29 cellular contexts compared by ENCODE assay signal in the genomic region with DNA sequence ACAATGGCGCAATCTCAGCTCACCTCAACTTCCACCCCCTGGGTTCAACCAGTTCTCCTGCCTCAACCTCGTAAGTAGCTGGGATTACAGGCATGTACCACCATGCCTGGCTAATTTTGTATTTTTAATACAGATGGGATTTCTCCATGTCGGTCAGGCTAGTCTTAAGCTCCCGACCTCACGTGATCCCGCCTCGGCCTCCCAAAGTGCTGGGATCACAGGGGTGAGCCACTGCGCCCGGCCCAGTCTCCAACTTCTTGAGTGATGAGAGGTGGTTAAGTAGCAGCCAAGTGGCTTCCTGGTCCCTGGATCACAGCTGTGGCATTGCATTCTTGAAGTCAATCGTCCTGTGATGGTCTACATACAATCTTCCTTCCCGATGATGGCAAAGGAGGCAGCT.
"Had no signal": no experiment of that assay in that cellular context is flagged by ENCODE, and none has a peak within 500 bp of the region (broad histone marks: within the 10 kb centered on the region; RNA-seq: fewer than 3 reads in every experiment).

No MANE protein-coding gene starts in this region.

- H3K4me1 ChIP-seq: parathyroid adenoma, psoas muscle, right lobe of liver, sigmoid colon, stomach, transverse colon, upper lobe of right lung, uterus had no signal

- H3K4me3 ChIP-seq: ovary, psoas muscle, right lobe of liver, sigmoid colon, stomach, thoracic aorta, tibial artery, transverse colon, upper lobe of right lung, uterus had no signal

- H3K36me3 Mint-ChIP-seq: naive thymus-derived CD8-positive, alpha-beta T cell; natural killer cell treated with Interleukin-12 subunit alpha and Interleukin-12 subunit beta and Interleukin-15 and Interleukin-18, amount 100 ng/mL, for 72 hours; stimulated activated effector memory CD8-positive, alpha-beta T cell treated with anti-CD3 and anti-CD28 coated beads, Interleukin-12 subunit alpha, Interleukin-12 subunit beta, amount 100 ng/mL, for 72 hours; type B pancreatic cell had no signal

- H3K27me3 Mint-ChIP-seq: natural killer cell treated with Interleukin-12 subunit alpha and Interleukin-12 subunit beta and Interleukin-15 and Interleukin-18, amount 100 ng/mL, for 72 hours; progenitor cell of endocrine pancreas; type B pancreatic cell had no signal

- H3K79me2 ChIP-seq: parathyroid adenoma had no signal

- H3K9me3 Mint-ChIP-seq: naive thymus-derived CD8-positive, alpha-beta T cell; natural killer cell treated with Interleukin-12 subunit alpha and Interleukin-12 subunit beta and Interleukin-15 and Interleukin-18, amount 100 ng/mL, for 72 hours; neural crest cell; stimulated activated effector memory CD8-positive, alpha-beta T cell treated with anti-CD3 and anti-CD28 coated beads, Interleukin-12 subunit alpha, Interleukin-12 subunit beta, amount 100 ng/mL, for 72 hours; stimulated activated naive B cell treated with anti-CD40 and anti-IgM and Interleukin-4, amounts not matched to agents 10 μg/mL and 1 μg/mL and 100 μg/mL, for 72 hours; stimulated activated naive CD8-positive, alpha-beta T cell treated with anti-CD3 and anti-CD28 coated beads, Interleukin-15, Interleukin-2, amounts not matched to agents 100 ng/mL and 50 ng/mL, for 24 hours; type B pancreatic cell had no signal

- DNase-seq: naive thymus-derived CD8-positive, alpha-beta T cell; nephron progenitor cell; occipital lobe; ovary; posterior cingulate gyrus; psoas muscle; right cardiac atrium; right lobe of liver; sigmoid colon; small intestine; stimulated activated CD4-positive, alpha-beta T cell treated with anti-CD3 and anti-CD28 coated beads, Interleukin-15, amount 100 ng/mL, for 24 hours; stimulated activated CD4-positive, alpha-beta T cell treated with anti-CD3 and anti-CD28 coated beads, Interleukin-2, amount 100 ng/mL, for 24 hours; stimulated activated CD4-positive, alpha-beta T cell treated with anti-CD3 and anti-CD28 coated beads, Interleukin-2, amount 100 ng/mL, for 48 hours; stimulated activated CD4-positive, alpha-beta T cell treated with anti-CD3 and anti-CD28 coated beads, Interleukin-4, amount 100 ng/mL, for 24 hours; stimulated activated naive B cell treated with anti-CD40 and anti-IgM and Interleukin-4, amounts not matched to agents 10 μg/mL and 1 μg/mL and 100 μg/mL, for 72 hours; stimulated activated naive CD4-positive, alpha-beta T cell treated with Interleukin-2 at 50 U/mL for 16 hours; stomach; tibial artery; transverse colon; upper lobe of right lung; uterus had no signal

- H3K27ac Mint-ChIP-seq: natural killer cell treated with Interleukin-12 subunit alpha and Interleukin-12 subunit beta and Interleukin-15 and Interleukin-18, amount 100 ng/mL, for 72 hours; nephron progenitor cell; progenitor cell of endocrine pancreas; stimulated activated effector memory CD8-positive, alpha-beta T cell treated with anti-CD3 and anti-CD28 coated beads, Interleukin-12 subunit alpha, Interleukin-12 subunit beta, amount 100 ng/mL, for 72 hours; stimulated activated naive B cell treated with anti-CD40 and anti-IgM and Interleukin-4, amounts not matched to agents 10 μg/mL and 1 μg/mL and 100 μg/mL, for 72 hours; stimulated activated naive CD8-positive, alpha-beta T cell treated with anti-CD3 and anti-CD28 coated beads, Interleukin-15, Interleukin-2, amounts not matched to agents 100 ng/mL and 50 ng/mL, for 24 hours; type B pancreatic cell had no signal

- H3K9ac ChIP-seq: parathyroid adenoma had no signal

- H3K27ac ChIP-seq: ovary, parathyroid adenoma, psoas muscle, right lobe of liver, sigmoid colon, stomach, thoracic aorta, tibial artery, transverse colon, upper lobe of right lung, uterus had no signal

- H2AFZ ChIP-seq: parathyroid adenoma had no signal

- ATAC-seq: naive thymus-derived CD8-positive, alpha-beta T cell; natural killer cell treated with Interleukin-12 subunit alpha and Interleukin-12 subunit beta and Interleukin-15 and Interleukin-18, amount 100 ng/mL, for 72 hours; psoas muscle; right cardiac atrium; right lobe of liver; stimulated activated effector memory CD8-positive, alpha-beta T cell treated with anti-CD3 and anti-CD28 coated beads, Interleukin-12 subunit alpha, Interleukin-12 subunit beta, amount 100 ng/mL, for 72 hours; stimulated activated naive B cell treated with anti-CD40 and anti-IgM and Interleukin-4, amounts not matched to agents 10 μg/mL and 1 μg/mL and 100 μg/mL, for 72 hours; upper lobe of right lung had no signal

- H3K36me3 ChIP-seq: ovary, right lobe of liver, sigmoid colon, stomach, thoracic aorta, tibial artery, transverse colon, upper lobe of right lung, uterus had no signal

- H3K4me3 Mint-ChIP-seq: natural killer cell treated with Interleukin-12 subunit alpha and Interleukin-12 subunit beta and Interleukin-15 and Interleukin-18, amount 100 ng/mL, for 72 hours; neural crest cell; stimulated activated effector memory CD8-positive, alpha-beta T cell treated with anti-CD3 and anti-CD28 coated beads, Interleukin-12 subunit alpha, Interleukin-12 subunit beta, amount 100 ng/mL, for 72 hours; stimulated activated naive B cell treated with anti-CD40 and anti-IgM and Interleukin-4, amounts not matched to agents 10 μg/mL and 1 μg/mL and 100 μg/mL, for 72 hours; stimulated activated naive CD8-positive, alpha-beta T cell treated with anti-CD3 and anti-CD28 coated beads, Interleukin-15, Interleukin-2, amounts not matched to agents 100 ng/mL and 50 ng/mL, for 24 hours; type B pancreatic cell had no signal

- H3K9me3 ChIP-seq: ovary, psoas muscle, right lobe of liver, sigmoid colon, stomach, thoracic aorta, tibial artery, transverse colon, upper lobe of right lung, uterus had no signal

- H3K27me3 ChIP-seq: ovary, right lobe of liver, sigmoid colon, transverse colon, upper lobe of right lung, uterus had no signal
